21 cellular contexts compared by ENCODE assay signal in genomic region chr10:120477723-120478270, GRCh38. TPM values are rescaled to one million over a fixed set of nuclear protein-coding genes. Genes with fewer than 3 reads are reported as not detected.
DNase-seq lines count a peak whose midpoint lies in the region; ATAC-seq and TF ChIP-seq lines count a peak whose summit lies in the region.
"Had no signal": no experiment of that assay in that cellular context is flagged by ENCODE, and none has a peak within 500 bp of the region (broad histone marks: within the 10 kb centered on the region; RNA-seq: fewer than 3 reads in every experiment).

No MANE protein-coding gene starts in this region.

- H3K27me3 ChIP-seq in mesenchymal stem cell (ENCODE audit: control insufficient read depth in 1 of 2, insufficient read depth in 1 of 2, low read length in 2 of 2): no peaks in the 10 kb centered on the region

- H4K8ac ChIP-seq in mesenchymal stem cell (ENCODE audit: low read length): no peak overlapping the region

- H2AK5ac ChIP-seq in mesenchymal stem cell (ENCODE audit: low read length, severe bottlenecking): no peak overlapping the region

- no peak overlapping the region for H3K14ac ChIP-seq in mesenchymal stem cell (ENCODE audit: low read length in 2 of 2)

- peak overlapping the region; percentile 3 for H4K91ac ChIP-seq in mesenchymal stem cell (ENCODE audit: low read length)

- H2BK5ac ChIP-seq in mesenchymal stem cell (ENCODE audit: low read depth, low read length, poor library complexity, severe bottlenecking): no peak overlapping the region

- H3K9me3 ChIP-seq in mesenchymal stem cell (ENCODE audit: control insufficient read depth, low read length): no peaks in the 10 kb centered on the region

- DNase-seq in A172 (ENCODE audit: low spot score) (peak; percentile 45), HT1080 (ENCODE audit: low read depth) (peak; percentile 74), choroid plexus epithelial cell (ENCODE audit: low read depth) (peak; percentile 42), mesenchymal stem cell (peak; percentile 76), cerebellar cortex (ENCODE audit: low spot score) (no peak), medulla oblongata (ENCODE audit: extremely low spot score) (no peak), anterior cingulate cortex (lab: John Stamatoyannopoulos, UW) (no peak)
- DNase-seq: activated B cell treated with CpG ODN at 0.5 μM for 24 hours; CD4-positive, CD25-positive, alpha-beta regulatory T cell; HCEC 1CT; hippocampal formation; kidney; natural killer cell; NCI-H146; SIG-M5 had no signal

- no peak overlapping the region for H3K4me2 ChIP-seq in mesenchymal stem cell (ENCODE audit: low read length, poor library complexity, severe bottlenecking)

- H3K9ac ChIP-seq in mesenchymal stem cell (ENCODE audit: low read length): no peak overlapping the region

- H3K4me1 ChIP-seq in mesenchymal stem cell (ENCODE audit: control insufficient read depth, insufficient read depth, low read depth, low read length): no peaks in the 10 kb centered on the region

- H2BK12ac ChIP-seq in mesenchymal stem cell (ENCODE audit: low read length in 2 of 2): peak overlapping the region; percentile 15 to 49

- H2BK15ac ChIP-seq in mesenchymal stem cell (ENCODE audit: low read depth, poor library complexity, severe bottlenecking): no peak overlapping the region

- no peak overlapping the region for H2AFZ ChIP-seq in mesenchymal stem cell (ENCODE audit: low read depth, low read length)

- H3K23ac ChIP-seq in mesenchymal stem cell (ENCODE audit: low read length in 2 of 2): no peak overlapping the region

- no peak for TF ChIP-seq CTCF in choroid plexus epithelial cell (conservative IDR thresholded peaks at IDR 0.05; ENCODE audit: low read depth, low read length)

- H3K27ac ChIP-seq in mesenchymal stem cell (ENCODE audit: low read length, poor library complexity, severe bottlenecking): no peak overlapping the region
- H3K27ac ChIP-seq: HL-60 had no signal

- H3K18ac ChIP-seq in mesenchymal stem cell (ENCODE audit: low read depth in 1 of 2, low read length in 2 of 2): peak overlapping the region; percentile 35 to 75

- no peaks in the 10 kb centered on the region for H3K36me3 ChIP-seq in mesenchymal stem cell (ENCODE audit: control insufficient read depth in 1 of 2, insufficient read depth in 2 of 2, low read depth in 1 of 2, low read length in 2 of 2)

- ATAC-seq in HG03571 (IDR thresholded peaks at IDR 0.05; ENCODE audit: unreplicated experiment): no peak
- ATAC-seq: natural killer cell had no signal

- 50% methylated on average over 4 of the region's 4 CpGs for WGBS in mesenchymal stem cell

- H2BK120ac ChIP-seq in mesenchymal stem cell (ENCODE audit: low read depth, low read length): no peak overlapping the region

- no peaks in the 10 kb centered on the region for H3K79me1 ChIP-seq in mesenchymal stem cell (replicated peaks; ENCODE audit: low read length, poor library complexity, severe bottlenecking)

- peak overlapping the region in 1 of 2 experiments; percentile 40 for H3K4ac ChIP-seq in mesenchymal stem cell (ENCODE audit: low read depth in 1 of 2, low read length in 2 of 2)

- no peak overlapping the region for H3K4me3 ChIP-seq in choroid plexus epithelial cell (ENCODE audit: low read depth, low read length)
- no peak overlapping the region for H3K4me3 ChIP-seq in mesenchymal stem cell (ENCODE audit: insufficient read depth in 1 of 2, low read depth in 1 of 2, low read length in 2 of 2)

RNA-seq across cellular contexts. Expression of gene PLPP4, which starts 20.8 kb away (rescaled TPM):
- 10.5 and 11.7 TPM in 2 replicates for total RNA-seq in A172 (2014; rRNA removed; shearing (Covaris generic))
- total RNA-seq in HT1080 (2014; rRNA removed; shearing (Covaris generic)): 27.6 and 47.7 TPM in 2 replicates
- polyA plus RNA-seq in HT1080 (2015; cell fraction: cytosol; rRNA removed): 27.2 and 31.9 TPM in 2 replicates
- polyA plus RNA-seq in HT1080 (2015; cell fraction: nucleus; rRNA removed): 25.2 and 26.9 TPM in 2 replicates
- 10.2 TPM for polyA plus RNA-seq in mesenchymal stem cell (2013, experiment 1 of 2)
- polyA plus RNA-seq in mesenchymal stem cell (2013, experiment 2 of 2): 10.0 TPM
- total RNA-seq: A673; activated B cell treated with CpG ODN at 0.5 μM for 24 hours; activated CD8-positive, alpha-beta memory T cell treated with anti-CD3 and anti-CD28 coated beads for 36 hours; CD4-positive, CD25-positive, alpha-beta regulatory T cell; natural killer cell; OCI-LY7; ureter had no signal
- polyA plus RNA-seq: CD4-positive, CD25-positive, alpha-beta regulatory T cell had no signal

Comparison
In these comparisons a context has a peak if more than half of its experiments do, and no peak if none do; other contexts are left out.
1. DNase-seq: peak in A172 (single experiment), HT1080 (single experiment), choroid plexus epithelial cell (single experiment) and mesenchymal stem cell (single experiment); none in cerebellar cortex (single experiment), medulla oblongata (single experiment) and anterior cingulate cortex (0 of 58).